Comparison of ENCODE assay signal across 10 cellular contexts in genomic region chr5:176619569-176620332, GRCh38. TPM values are rescaled to one million over a fixed set of nuclear protein-coding genes. Genes with fewer than 3 reads are reported as not detected.
DNase-seq lines count a peak whose midpoint lies in the region; ATAC-seq, FAIRE-seq and TF ChIP-seq lines count a peak whose summit lies in the region.
"Had no signal": no experiment of that assay in that cellular context is flagged by ENCODE, and none has a peak within 500 bp of the region (broad histone marks: within the 10 kb centered on the region; RNA-seq: fewer than 3 reads in every experiment).

No MANE protein-coding gene starts in this region.

- no peak overlapping the region for H3K27ac ChIP-seq in left ventricle myocardium inferior (replicated peaks)
- no peak overlapping the region for H3K27ac ChIP-seq in heart left ventricle
- H3K27ac ChIP-seq in kidney (ENCODE audit: low read depth in 2 of 2, low read length in 2 of 2): no peak overlapping the region
- no peak overlapping the region for H3K27ac ChIP-seq in thoracic aorta
- H3K27ac ChIP-seq: HL-60 had no signal

- POLR2A ChIA-PET in activated CD8-positive, alpha-beta T cell treated with anti-CD3 and anti-CD28 coated beads, Interleukin-2, amount 10 ng/mL, durations not matched to agents 7 days and 5 days (lab: Charles Lee): no interaction called here

- no peak overlapping the region for H3K9ac ChIP-seq in kidney (ENCODE audit: low read length in 2 of 2)

- H3K9me3 ChIP-seq in left ventricle myocardium inferior (replicated peaks) (no peaks in the 10 kb centered on the region), heart left ventricle (no peaks in the 10 kb centered on the region), kidney (ENCODE audit: control insufficient read depth in 1 of 2, low read length in 2 of 2) (no peaks in the 10 kb centered on the region), thoracic aorta (no peaks in the 10 kb centered on the region)

- H3K4me1 ChIP-seq in left ventricle myocardium inferior: peaks cover 32% of the 10 kb centered on the region
- H3K4me1 ChIP-seq in heart left ventricle: peaks cover 0 to 30% (median 11%) of the 10 kb centered on the region in 12 donors
- no peaks in the 10 kb centered on the region for H3K4me1 ChIP-seq in kidney (ENCODE audit: control insufficient read depth in 1 of 2, insufficient read depth in 1 of 2, low read depth in 1 of 2, low read length in 2 of 2)
- H3K4me1 ChIP-seq in thoracic aorta (ENCODE audit: control insufficient read depth in 1 of 2, low read depth in 2 of 2): peaks cover 8 to 21% of the 10 kb centered on the region in 2 donors

- FAIRE-seq in kidney (lab: Jason Lieb, UNC): no peak
- FAIRE-seq: islet of Langerhans had no signal

- H3K4me3 ChIP-seq in left ventricle myocardium inferior (peak overlapping the region; percentile 14), heart left ventricle (peak overlapping the region in 2 of 12 donors; percentile 12 to 17), kidney (ENCODE audit: low read length in 2 of 2) (no peak overlapping the region), thoracic aorta (peak overlapping the region; percentile 38)

- H3K36me3 ChIP-seq in left ventricle myocardium inferior (no peaks in the 10 kb centered on the region), heart left ventricle (no peaks in the 10 kb centered on the region), kidney (ENCODE audit: control insufficient read depth in 1 of 2, insufficient read depth in 2 of 2, low read length in 2 of 2) (no peaks in the 10 kb centered on the region), thoracic aorta (no peaks in the 10 kb centered on the region)

- no peak for TF ChIP-seq CTCF in left ventricle myocardium inferior (IDR thresholded peaks at IDR 0.05; ENCODE audit: borderline replicate concordance)
- peak in 4 of 12 donors; percentile 0 to 4 (median 1) for TF ChIP-seq CTCF in heart left ventricle (IDR thresholded peaks at IDR 0.05)
- no peak for TF ChIP-seq CTCF in kidney (IDR thresholded peaks at IDR 0.05; ENCODE audit: borderline replicate concordance, extremely low read depth, insufficient read depth)
- no peak for TF ChIP-seq CTCF in thoracic aorta (IDR thresholded peaks at IDR 0.05)

- CTCF ChIA-PET in activated CD8-positive, alpha-beta T cell treated with anti-CD3 and anti-CD28 coated beads, Interleukin-2, amount 10 ng/mL, durations not matched to agents 7 days and 5 days (lab: Charles Lee): no interaction called here

- H3K27ac Mint-ChIP-seq in activated CD8-positive, alpha-beta T cell treated with anti-CD3 and anti-CD28 coated beads, Interleukin-2, amount 10 ng/mL, durations not matched to agents 7 days and 5 days: no peak overlapping the region

- TF ChIP-seq POLR2A in heart left ventricle (IDR thresholded peaks at IDR 0.05): no peak

- H3K36me3 Mint-ChIP-seq in activated CD8-positive, alpha-beta T cell treated with anti-CD3 and anti-CD28 coated beads, Interleukin-2, amount 10 ng/mL, durations not matched to agents 7 days and 5 days (ENCODE audit: low read depth): no peaks in the 10 kb centered on the region

- peaks cover 14% of the 10 kb centered on the region for H3K4me1 Mint-ChIP-seq in activated CD8-positive, alpha-beta T cell treated with anti-CD3 and anti-CD28 coated beads, Interleukin-2, amount 10 ng/mL, durations not matched to agents 7 days and 5 days (ENCODE audit: low read depth)

- H3K27me3 ChIP-seq in left ventricle myocardium inferior (ENCODE audit: low read depth) (peaks cover 98% of the 10 kb centered on the region), heart left ventricle (peaks cover 30 to 94% (median 57%) of the 10 kb centered on the region in 9 donors), thoracic aorta (replicated peaks; ENCODE audit: insufficient read depth) (peaks cover 9% of the 10 kb centered on the region)

- intact Hi-C loops in left ventricle myocardium inferior (cut with micrococcal nuclease): no loop called here
- intact Hi-C loops in heart left ventricle (cut with DNase I): no loop called here
- intact Hi-C loops in kidney (cut with DNase I): no loop called here

- ATAC-seq in heart left ventricle (no peak), thoracic aorta (ENCODE audit: insufficient number of reproducible peaks, low FRiP score, low read depth) (no peak), GM19023 (IDR thresholded peaks at IDR 0.05; ENCODE audit: unreplicated experiment) (no peak), HG03460 (IDR thresholded peaks at IDR 0.05; ENCODE audit: unreplicated experiment) (no peak)
- no peak for ATAC-seq in activated CD8-positive, alpha-beta T cell treated with anti-CD3 and anti-CD28 coated beads, Interleukin-2, amount 10 ng/mL, durations not matched to agents 7 days and 5 days

- WGBS in heart left ventricle, 4 donors: 8 to 14% (median 12%) methylated on average over 41 to 59 of the region's 59 CpGs

- H3K4me3 Mint-ChIP-seq in activated CD8-positive, alpha-beta T cell treated with anti-CD3 and anti-CD28 coated beads, Interleukin-2, amount 10 ng/mL, durations not matched to agents 7 days and 5 days: peak overlapping the region; percentile 55

- peaks cover 65% of the 10 kb centered on the region for H3K27me3 Mint-ChIP-seq in activated CD8-positive, alpha-beta T cell treated with anti-CD3 and anti-CD28 coated beads, Interleukin-2, amount 10 ng/mL, durations not matched to agents 7 days and 5 days (ENCODE audit: low read depth)

- H3K9me3 Mint-ChIP-seq in activated CD8-positive, alpha-beta T cell treated with anti-CD3 and anti-CD28 coated beads, Interleukin-2, amount 10 ng/mL, durations not matched to agents 7 days and 5 days (ENCODE audit: insufficient read depth): no peaks in the 10 kb centered on the region

- no peak for DNase-seq in left ventricle myocardium inferior
- DNase-seq in heart left ventricle: no peak
- DNase-seq in activated CD8-positive, alpha-beta T cell treated with anti-CD3 and anti-CD28 coated beads, Interleukin-2, amount 10 ng/mL, durations not matched to agents 7 days and 5 days: no peak
- DNase-seq in kidney: peak; percentile 59
- DNase-seq in thoracic aorta (ENCODE audit: low spot score): no peak
- DNase-seq in dermis blood vessel endothelial cell: no peak

RNA-seq across cellular contexts. Expression of gene GPRIN1, which starts 9.8 kb away (rescaled TPM):
- total RNA-seq in left ventricle myocardium inferior (0.58 TPM), heart left ventricle (1 to 10 TPM in 1 of 9 donors, under 1 TPM in 8; 0.25 to 1.9 (median 0.48) TPM), kidney (1.3 TPM), thoracic aorta (1 to 10 TPM in 1 of 2 donors, under 1 TPM in 1; 0.27 to 2.0 TPM), dermis blood vessel endothelial cell (7.7 and 8.7 TPM in 2 replicates)
- polyA plus RNA-seq in heart left ventricle (under 1 TPM; 0.15 to 0.36 TPM), kidney (ENCODE audit: insufficient read depth, low read depth, low replicate concordance) (0.45 TPM)
- total RNA-seq in activated CD8-positive, alpha-beta T cell treated with anti-CD3 and anti-CD28 coated beads, Interleukin-2, amount 10 ng/mL, durations not matched to agents 7 days and 5 days: 1 to 10 TPM; 1.9 to 2.5 TPM

RNA-seq across cellular contexts. Expression of gene SNCB, which starts 10.6 kb away (rescaled TPM):
- total RNA-seq in left ventricle myocardium inferior (0.44 TPM), heart left ventricle (under 1 TPM in 1 of 9 donors, not detected in 8; 0.23 TPM), kidney (not detected), thoracic aorta (not detected), dermis blood vessel endothelial cell (0.84 and 1.4 TPM in 2 replicates)
- polyA plus RNA-seq in heart left ventricle (not detected), kidney (ENCODE audit: insufficient read depth, low read depth, low replicate concordance) (not detected)
- not detected for total RNA-seq in activated CD8-positive, alpha-beta T cell treated with anti-CD3 and anti-CD28 coated beads, Interleukin-2, amount 10 ng/mL, durations not matched to agents 7 days and 5 days

RNA-seq across cellular contexts. Expression of gene EIF4E1B, which starts 10.7 kb away (rescaled TPM):
- total RNA-seq in left ventricle myocardium inferior: not detected
- total RNA-seq in heart left ventricle: not detected
- not detected for polyA plus RNA-seq in heart left ventricle
- not detected for total RNA-seq in activated CD8-positive, alpha-beta T cell treated with anti-CD3 and anti-CD28 coated beads, Interleukin-2, amount 10 ng/mL, durations not matched to agents 7 days and 5 days
- not detected for total RNA-seq in kidney
- not detected for polyA plus RNA-seq in kidney (ENCODE audit: insufficient read depth, low read depth, low replicate concordance)
- not detected for total RNA-seq in thoracic aorta
- total RNA-seq in dermis blood vessel endothelial cell: not detected in 2 replicates

RNA-seq across cellular contexts. Expression of gene TSPAN17, which starts 27.5 kb away (rescaled TPM):
- total RNA-seq in left ventricle myocardium inferior: 31.0 TPM
- 10 to 100 TPM; 22.2 to 53.1 (median 30.9) TPM for total RNA-seq in heart left ventricle
- 10 to 100 TPM; 15.4 to 59.3 TPM for polyA plus RNA-seq in heart left ventricle
- total RNA-seq in activated CD8-positive, alpha-beta T cell treated with anti-CD3 and anti-CD28 coated beads, Interleukin-2, amount 10 ng/mL, durations not matched to agents 7 days and 5 days: 10 to 100 TPM; 41.6 to 47.4 TPM
- 34.3 TPM for total RNA-seq in kidney
- 32.1 TPM for polyA plus RNA-seq in kidney (ENCODE audit: insufficient read depth, low read depth, low replicate concordance)
- total RNA-seq in thoracic aorta: 10 to 100 TPM; 20.6 to 25.0 TPM
- total RNA-seq in dermis blood vessel endothelial cell: 51.2 and 53.6 TPM in 2 replicates

Comparison
In these comparisons a context has a peak if more than half of its experiments do, and no peak if none do; other contexts are left out.
1. H3K4me3 ChIP-seq: peak in left ventricle myocardium inferior (single experiment) and thoracic aorta (single experiment); none in kidney (0 of 2).